Comparison of ENCODE assay signal across 10 cellular contexts in the genomic region with DNA sequence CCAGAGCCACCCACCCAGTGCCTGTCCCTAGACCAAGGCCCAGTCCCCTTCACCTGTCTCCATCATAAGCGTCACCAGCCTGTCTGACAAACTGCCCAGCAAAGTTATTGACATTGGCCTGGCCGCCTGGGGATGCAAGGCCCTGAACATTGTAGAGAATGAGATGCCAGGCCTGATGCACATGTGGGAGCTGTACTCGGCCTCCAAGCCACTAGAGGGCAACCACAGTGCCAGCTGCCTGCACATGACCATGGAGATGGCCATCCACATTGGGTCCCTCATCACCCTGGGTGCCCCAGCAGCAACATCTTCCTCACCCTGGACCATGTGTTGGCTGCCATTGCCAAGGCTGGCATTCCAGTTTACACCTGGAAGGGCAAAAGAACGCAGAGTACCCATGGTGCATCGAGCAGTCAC.
DNase-seq lines count a peak whose midpoint lies in the region; ATAC-seq and TF ChIP-seq lines count a peak whose summit lies in the region.
"Had no signal": no experiment of that assay in that cellular context is flagged by ENCODE, and none has a peak within 500 bp of the region (broad histone marks: within the 10 kb centered on the region; RNA-seq: fewer than 3 reads in every experiment).

No MANE protein-coding gene starts in this region.

- ATAC-seq in GM19035 (IDR thresholded peaks at IDR 0.05; ENCODE audit: unreplicated experiment) (no peak), GM18907 (IDR thresholded peaks at IDR 0.05; ENCODE audit: unreplicated experiment) (no peak), HG02973 (IDR thresholded peaks at IDR 0.05; ENCODE audit: unreplicated experiment) (no peak)
- ATAC-seq: mucosa of descending colon had no signal

- peak; percentile 50 for TF ChIP-seq CTCF in endodermal cell (conservative IDR thresholded peaks at IDR 0.05)

- DNase-seq in activated naive CD4-positive, alpha-beta T cell treated with Interleukin-2 at 50 U/mL for 16 hours, result peak; percentile 23
- DNase-seq in activated naive CD4-positive, alpha-beta T cell (lab: John Stamatoyannopoulos, UW), result no peak
- peak; percentile 61 for DNase-seq in OCI-M1 (lab: John Stamatoyannopoulos, UW)
- DNase-seq in endodermal cell, result peak; percentile 60
- DNase-seq in HPDE6-E6E7 (ENCODE audit: extremely low spot score), result no peak
- DNase-seq: COR-L47 had no signal

- H3K9me3 Mint-ChIP-seq in endodermal cell, result no peaks in the 10 kb centered on the region

- no peaks in the 10 kb centered on the region for H3K27me3 ChIP-seq in endodermal cell (ENCODE audit: control insufficient read depth, insufficient read depth, low read length, poor library complexity, severe bottlenecking)

- no peak overlapping the region for H3K4me3 ChIP-seq in endodermal cell (ENCODE audit: low read length)
- H3K4me3 ChIP-seq: mucosa of descending colon had no signal

- no peak overlapping the region for H3K27ac ChIP-seq in endodermal cell (ENCODE audit: low read depth, low read length)

- H3K4me1 Mint-ChIP-seq in endodermal cell, result peaks cover 4% of the 10 kb centered on the region

- peaks cover 3% of the 10 kb centered on the region for H3K4me1 ChIP-seq in endodermal cell (ENCODE audit: control insufficient read depth, insufficient read depth, low read length)

- no peak overlapping the region for H3K9ac ChIP-seq in endodermal cell (ENCODE audit: extremely low read depth, low read length, poor library complexity, severe bottlenecking)

- H3K9me3 ChIP-seq in endodermal cell (ENCODE audit: control insufficient read depth, low read length), result no peaks in the 10 kb centered on the region
- H3K9me3 ChIP-seq: mucosa of descending colon had no signal

- no peak overlapping the region for H3K4me3 Mint-ChIP-seq in endodermal cell

- 94 to 95% methylated on average over 3 to 5 of the region's 5 CpGs for WGBS in endodermal cell (ENCODE audit: insufficient coverage in 1 of 2, insufficient read length in 1 of 2), 2 experiments

- H3K27me3 Mint-ChIP-seq in endodermal cell (ENCODE audit: insufficient read depth), result no peaks in the 10 kb centered on the region

- H3K36me3 Mint-ChIP-seq in endodermal cell (ENCODE audit: low read depth), result no peaks in the 10 kb centered on the region

- no peak overlapping the region for H3K27ac Mint-ChIP-seq in endodermal cell

- no peaks in the 10 kb centered on the region for H3K36me3 ChIP-seq in endodermal cell (ENCODE audit: control insufficient read depth, insufficient read depth, low read length)

Comparison
In these comparisons a context has a peak if more than half of its experiments do, and no peak if none do; other contexts are left out.
1. DNase-seq: peak in activated naive CD4-positive, alpha-beta T cell treated with Interleukin-2 at 50 U/mL for 16 hours (single experiment), OCI-M1 (single experiment) and endodermal cell (single experiment); none in activated naive CD4-positive, alpha-beta T cell (0 of 4) and HPDE6-E6E7 (single experiment).